Comparison of ENCODE assay signal across 9 cellular contexts in genomic region chr16:85420501-85421337, GRCh38.
DNase-seq lines count a peak whose midpoint lies in the region; ATAC-seq, FAIRE-seq and TF ChIP-seq lines count a peak whose summit lies in the region.
"Had no signal": no experiment of that assay in that cellular context is flagged by ENCODE, and none has a peak within 500 bp of the region (broad histone marks: within the 10 kb centered on the region; RNA-seq: fewer than 3 reads in every experiment).

No MANE protein-coding gene starts in this region.

- FAIRE-seq in frontal cortex (lab: Jason Lieb, UNC): no peak
- FAIRE-seq: islet of Langerhans had no signal

- no peak overlapping the region for H2AFZ ChIP-seq in OCI-LY3 (ENCODE audit: low read depth, low read length)

- H4K20me1 ChIP-seq in OCI-LY3 (ENCODE audit: insufficient read depth, low read length): no peaks in the 10 kb centered on the region

- no peaks in the 10 kb centered on the region for H3K79me2 ChIP-seq in OCI-LY3 (ENCODE audit: low read length)

- no peak overlapping the region for H3K27ac ChIP-seq in OCI-LY3 (ENCODE audit: low read length)

- H3K9me3 ChIP-seq in OCI-LY3 (ENCODE audit: insufficient read depth, low read length): no peaks in the 10 kb centered on the region

- peak overlapping the region; percentile 25 for H3K4me2 ChIP-seq in OCI-LY3 (ENCODE audit: low read length)

- ATAC-seq in GM21360 (IDR thresholded peaks at IDR 0.05; ENCODE audit: unreplicated experiment) (peak; percentile 62), HG03520 (IDR thresholded peaks at IDR 0.05; ENCODE audit: unreplicated experiment) (no peak)

- TF ChIP-seq CTCF in AG04449 (IDR thresholded peaks at IDR 0.05; ENCODE audit: insufficient read depth, low read length, missing control alignments): peak; percentile 96
- peak; percentile 100 for TF ChIP-seq CTCF in OCI-LY3 (IDR thresholded peaks at IDR 0.05; ENCODE audit: low read depth, low read length)

- no peak overlapping the region for H3K4me3 ChIP-seq in AG04449 (ENCODE audit: low read depth, low read length)
- no peak overlapping the region for H3K4me3 ChIP-seq in OCI-LY3 (ENCODE audit: low read length)

- POLR2A ChIA-PET in AG04449 (lab: Yijun Ruan, JAX): no interaction called here

- H3K4me1 ChIP-seq in OCI-LY3 (ENCODE audit: low read length): no peaks in the 10 kb centered on the region

- H3K9ac ChIP-seq in OCI-LY3 (ENCODE audit: low read length): no peak overlapping the region

- H3K27me3 ChIP-seq in OCI-LY3 (ENCODE audit: low read depth, low read length): peaks cover 7% of the 10 kb centered on the region; the same call in 1 of the 2 replicates

- no peaks in the 10 kb centered on the region for H3K36me3 ChIP-seq in OCI-LY3 (replicated peaks; ENCODE audit: low read depth, low read length)

- CTCF ChIA-PET in AG04449 (lab: Yijun Ruan, JAX): interaction anchor here (0.6 to 7.5 kb wide), 69 partner anchors 10 to 306 kb away, joined by 3 to 59 read pairs (median 4); no protein-coding TSS in a partner anchor

- no peak for DNase-seq in AG04449 (ENCODE audit: low read depth, low spot score)
- DNase-seq in activated T-helper 1 cell treated with Interleukin-2 at 50 U/mL for 16 hours (ENCODE audit: low read depth): peak; percentile 65
- peak; percentile 61 to 75 for DNase-seq in frontal cortex (ENCODE audit: low spot score in 2 of 2)
- peak; percentile 7 for DNase-seq in renal cortical epithelial cell (ENCODE audit: low read depth)
- DNase-seq in NCI-H446 (lab: John Stamatoyannopoulos, UW): no peak

Comparison
In these comparisons a context has a peak if more than half of its experiments do, and no peak if none do; other contexts are left out.
1. DNase-seq: peak in activated T-helper 1 cell treated with Interleukin-2 at 50 U/mL for 16 hours (single experiment), frontal cortex (2 of 2) and renal cortical epithelial cell (single experiment); none in AG04449 (single experiment) and NCI-H446 (0 of 2).